ENCODE assay signal across 1 cellular context in the genomic region with DNA sequence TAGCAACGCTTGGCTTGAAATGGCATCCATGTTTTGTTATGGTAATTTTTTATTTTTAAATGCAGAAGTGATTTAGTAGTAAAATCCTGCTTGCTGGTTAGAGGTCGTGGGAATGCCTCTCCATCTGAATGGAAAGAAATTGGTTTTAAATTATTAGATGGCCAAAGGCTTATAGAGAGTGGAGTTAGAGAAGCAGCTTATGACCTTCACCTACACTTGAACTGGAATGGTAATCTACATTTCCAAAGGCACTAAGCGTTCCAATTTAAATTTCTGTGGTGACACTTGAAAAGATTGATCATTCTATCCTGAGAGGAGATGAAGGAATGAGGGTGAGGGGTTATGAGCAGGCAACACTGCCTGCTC.
A peak's percentile ranks its signal among the peaks of the same experiment; 100 is the strongest.
TF ChIP-seq lines count a peak whose summit lies in the region.

No MANE protein-coding gene starts in this region.

TF ChIP-seq in GM23338, 12 proteins besides CTCF, POLR2A, EP300 and RAD21 (continued from another document):
- TF ChIP-seq, protein P1, sequence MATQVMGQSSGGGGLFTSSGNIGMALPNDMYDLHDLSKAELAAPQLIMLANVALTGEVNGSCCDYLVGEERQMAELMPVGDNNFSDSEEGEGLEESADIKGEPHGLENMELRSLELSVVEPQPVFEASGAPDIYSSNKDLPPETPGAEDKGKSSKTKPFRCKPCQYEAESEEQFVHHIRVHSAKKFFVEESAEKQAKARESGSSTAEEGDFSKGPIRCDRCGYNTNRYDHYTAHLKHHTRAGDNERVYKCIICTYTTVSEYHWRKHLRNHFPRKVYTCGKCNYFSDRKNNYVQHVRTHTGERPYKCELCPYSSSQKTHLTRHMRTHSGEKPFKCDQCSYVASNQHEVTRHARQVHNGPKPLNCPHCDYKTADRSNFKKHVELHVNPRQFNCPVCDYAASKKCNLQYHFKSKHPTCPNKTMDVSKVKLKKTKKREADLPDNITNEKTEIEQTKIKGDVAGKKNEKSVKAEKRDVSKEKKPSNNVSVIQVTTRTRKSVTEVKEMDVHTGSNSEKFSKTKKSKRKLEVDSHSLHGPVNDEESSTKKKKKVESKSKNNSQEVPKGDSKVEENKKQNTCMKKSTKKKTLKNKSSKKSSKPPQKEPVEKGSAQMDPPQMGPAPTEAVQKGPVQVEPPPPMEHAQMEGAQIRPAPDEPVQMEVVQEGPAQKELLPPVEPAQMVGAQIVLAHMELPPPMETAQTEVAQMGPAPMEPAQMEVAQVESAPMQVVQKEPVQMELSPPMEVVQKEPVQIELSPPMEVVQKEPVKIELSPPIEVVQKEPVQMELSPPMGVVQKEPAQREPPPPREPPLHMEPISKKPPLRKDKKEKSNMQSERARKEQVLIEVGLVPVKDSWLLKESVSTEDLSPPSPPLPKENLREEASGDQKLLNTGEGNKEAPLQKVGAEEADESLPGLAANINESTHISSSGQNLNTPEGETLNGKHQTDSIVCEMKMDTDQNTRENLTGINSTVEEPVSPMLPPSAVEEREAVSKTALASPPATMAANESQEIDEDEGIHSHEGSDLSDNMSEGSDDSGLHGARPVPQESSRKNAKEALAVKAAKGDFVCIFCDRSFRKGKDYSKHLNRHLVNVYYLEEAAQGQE (IDR thresholded peaks at IDR 0.05; ENCODE audit: unreplicated experiment) = peak; percentile 10
- TF ChIP-seq, protein P2, sequence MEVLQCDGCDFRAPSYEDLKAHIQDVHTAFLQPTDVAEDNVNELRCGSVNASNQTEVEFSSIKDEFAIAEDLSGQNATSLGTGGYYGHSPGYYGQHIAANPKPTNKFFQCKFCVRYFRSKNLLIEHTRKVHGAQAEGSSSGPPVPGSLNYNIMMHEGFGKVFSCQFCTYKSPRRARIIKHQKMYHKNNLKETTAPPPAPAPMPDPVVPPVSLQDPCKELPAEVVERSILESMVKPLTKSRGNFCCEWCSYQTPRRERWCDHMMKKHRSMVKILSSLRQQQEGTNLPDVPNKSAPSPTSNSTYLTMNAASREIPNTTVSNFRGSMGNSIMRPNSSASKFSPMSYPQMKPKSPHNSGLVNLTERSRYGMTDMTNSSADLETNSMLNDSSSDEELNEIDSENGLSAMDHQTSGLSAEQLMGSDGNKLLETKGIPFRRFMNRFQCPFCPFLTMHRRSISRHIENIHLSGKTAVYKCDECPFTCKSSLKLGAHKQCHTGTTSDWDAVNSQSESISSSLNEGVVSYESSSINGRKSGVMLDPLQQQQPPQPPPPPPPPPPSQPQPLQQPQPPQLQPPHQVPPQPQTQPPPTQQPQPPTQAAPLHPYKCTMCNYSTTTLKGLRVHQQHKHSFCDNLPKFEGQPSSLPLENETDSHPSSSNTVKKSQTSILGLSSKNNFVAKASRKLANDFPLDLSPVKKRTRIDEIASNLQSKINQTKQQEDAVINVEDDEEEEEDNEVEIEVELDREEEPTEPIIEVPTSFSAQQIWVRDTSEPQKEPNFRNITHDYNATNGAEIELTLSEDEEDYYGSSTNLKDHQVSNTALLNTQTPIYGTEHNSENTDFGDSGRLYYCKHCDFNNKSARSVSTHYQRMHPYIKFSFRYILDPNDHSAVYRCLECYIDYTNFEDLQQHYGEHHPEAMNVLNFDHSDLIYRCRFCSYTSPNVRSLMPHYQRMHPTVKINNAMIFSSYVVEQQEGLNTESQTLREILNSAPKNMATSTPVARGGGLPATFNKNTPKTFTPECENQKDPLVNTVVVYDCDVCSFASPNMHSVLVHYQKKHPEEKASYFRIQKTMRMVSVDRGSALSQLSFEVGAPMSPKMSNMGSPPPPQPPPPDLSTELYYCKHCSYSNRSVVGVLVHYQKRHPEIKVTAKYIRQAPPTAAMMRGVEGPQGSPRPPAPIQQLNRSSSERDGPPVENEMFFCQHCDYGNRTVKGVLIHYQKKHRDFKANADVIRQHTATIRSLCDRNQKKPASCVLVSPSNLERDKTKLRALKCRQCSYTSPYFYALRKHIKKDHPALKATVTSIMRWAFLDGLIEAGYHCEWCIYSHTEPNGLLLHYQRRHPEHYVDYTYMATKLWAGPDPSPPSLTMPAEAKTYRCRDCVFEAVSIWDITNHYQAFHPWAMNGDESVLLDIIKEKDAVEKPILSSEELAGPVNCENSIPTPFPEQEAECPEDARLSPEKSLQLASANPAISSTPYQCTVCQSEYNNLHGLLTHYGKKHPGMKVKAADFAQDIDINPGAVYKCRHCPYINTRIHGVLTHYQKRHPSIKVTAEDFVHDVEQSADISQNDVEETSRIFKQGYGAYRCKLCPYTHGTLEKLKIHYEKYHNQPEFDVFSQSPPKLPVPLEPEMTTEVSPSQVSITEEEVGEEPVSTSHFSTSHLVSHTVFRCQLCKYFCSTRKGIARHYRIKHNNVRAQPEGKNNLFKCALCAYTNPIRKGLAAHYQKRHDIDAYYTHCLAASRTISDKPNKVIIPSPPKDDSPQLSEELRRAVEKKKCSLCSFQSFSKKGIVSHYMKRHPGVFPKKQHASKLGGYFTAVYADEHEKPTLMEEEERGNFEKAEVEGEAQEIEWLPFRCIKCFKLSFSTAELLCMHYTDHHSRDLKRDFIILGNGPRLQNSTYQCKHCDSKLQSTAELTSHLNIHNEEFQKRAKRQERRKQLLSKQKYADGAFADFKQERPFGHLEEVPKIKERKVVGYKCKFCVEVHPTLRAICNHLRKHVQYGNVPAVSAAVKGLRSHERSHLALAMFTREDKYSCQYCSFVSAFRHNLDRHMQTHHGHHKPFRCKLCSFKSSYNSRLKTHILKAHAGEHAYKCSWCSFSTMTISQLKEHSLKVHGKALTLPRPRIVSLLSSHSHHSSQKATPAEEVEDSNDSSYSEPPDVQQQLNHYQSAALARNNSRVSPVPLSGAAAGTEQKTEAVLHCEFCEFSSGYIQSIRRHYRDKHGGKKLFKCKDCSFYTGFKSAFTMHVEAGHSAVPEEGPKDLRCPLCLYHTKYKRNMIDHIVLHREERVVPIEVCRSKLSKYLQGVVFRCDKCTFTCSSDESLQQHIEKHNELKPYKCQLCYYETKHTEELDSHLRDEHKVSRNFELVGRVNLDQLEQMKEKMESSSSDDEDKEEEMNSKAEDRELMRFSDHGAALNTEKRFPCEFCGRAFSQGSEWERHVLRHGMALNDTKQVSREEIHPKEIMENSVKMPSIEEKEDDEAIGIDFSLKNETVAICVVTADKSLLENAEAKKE (CRISPR knock-in tag; IDR thresholded peaks at IDR 0.05) = no peak
- TF ChIP-seq ZNF114 (CRISPR knock-in tag; IDR thresholded peaks at IDR 0.05) (no peak), ZNF331 (CRISPR knock-in tag; IDR thresholded peaks at IDR 0.05; ENCODE audit: low read depth) (no peak)
